In the genomic region with DNA sequence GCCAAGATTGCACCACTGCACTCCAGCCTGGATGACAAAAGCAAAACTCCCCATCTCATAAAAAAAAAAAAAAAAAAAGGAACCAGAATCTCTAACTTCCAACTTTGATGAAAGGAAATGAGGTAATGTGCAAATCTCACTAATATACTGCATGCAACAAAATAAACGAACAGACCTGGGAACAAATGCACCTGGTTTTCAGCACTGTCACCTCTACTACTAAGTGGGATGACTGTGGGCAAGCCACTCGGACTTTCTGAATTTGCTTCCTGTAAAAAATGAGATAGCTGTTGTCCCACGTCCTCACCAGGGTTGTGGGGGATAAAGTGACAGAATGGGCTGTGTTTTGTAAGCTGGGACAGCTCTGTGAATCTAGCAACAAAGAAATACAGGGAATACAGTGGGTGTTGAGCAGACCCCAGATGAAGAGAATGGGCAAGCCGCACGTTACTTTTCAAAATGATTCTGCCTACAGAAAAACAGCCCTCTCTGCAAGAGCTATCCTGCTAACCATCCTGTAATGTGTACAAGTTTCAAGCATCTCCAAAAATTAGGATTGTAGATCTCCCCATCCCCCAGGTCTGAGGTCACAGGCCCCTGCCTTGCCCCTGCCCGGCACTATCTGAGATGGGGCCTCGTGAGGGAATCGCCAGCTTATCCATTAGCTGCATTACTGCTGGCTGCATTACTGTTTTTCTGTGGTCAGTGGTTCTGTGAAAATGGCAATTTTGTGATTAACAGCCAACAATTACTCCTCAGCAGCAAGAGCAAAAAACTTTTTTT, we compare ENCODE assay signal across 19 cellular contexts.
A peak's percentile ranks its signal among the peaks of the same experiment; 100 is the strongest.
DNase-seq lines count a peak whose midpoint lies in the region; ATAC-seq and TF ChIP-seq lines count a peak whose summit lies in the region.
"Had no signal": no experiment of that assay in that cellular context is flagged by ENCODE, and none has a peak within 500 bp of the region (broad histone marks: within the 10 kb centered on the region; RNA-seq: fewer than 3 reads in every experiment).

No MANE protein-coding gene starts in this region.

- H3K4me3 ChIP-seq in NB4 (ENCODE audit: low read depth, low read length): no peak overlapping the region
- H3K4me3 ChIP-seq: adrenal gland, esophagus squamous epithelium, right lobe of liver had no signal

- peak overlapping the region; percentile 24 for H3K4me3 Mint-ChIP-seq in activated naive CD8-positive, alpha-beta T cell treated with anti-CD3 and anti-CD28 coated beads for 36 hours
- no peak overlapping the region for H3K4me3 Mint-ChIP-seq in natural killer cell
- H3K4me3 Mint-ChIP-seq: neural crest cell; stimulated activated naive B cell treated with anti-CD40 and anti-IgM and Interleukin-4, amounts not matched to agents 10 μg/mL and 1 μg/mL and 100 μg/mL, for 72 hours had no signal

- intact Hi-C loops in natural killer cell (cut with micrococcal nuclease): no loop called here

- peaks cover 75% of the 10 kb centered on the region for H3K4me1 Mint-ChIP-seq in activated naive CD8-positive, alpha-beta T cell treated with anti-CD3 and anti-CD28 coated beads for 36 hours
- H3K4me1 Mint-ChIP-seq in natural killer cell: peaks cover 65 to 67% of the 10 kb centered on the region in 2 donors

- peak overlapping the region; percentile 97 for H3K27ac Mint-ChIP-seq in activated naive CD8-positive, alpha-beta T cell treated with anti-CD3 and anti-CD28 coated beads for 36 hours
- H3K27ac Mint-ChIP-seq in natural killer cell: peak overlapping the region; percentile 72
- H3K27ac Mint-ChIP-seq: stimulated activated naive B cell treated with anti-CD40 and anti-IgM and Interleukin-4, amounts not matched to agents 10 μg/mL and 1 μg/mL and 100 μg/mL, for 72 hours had no signal

- no peaks in the 10 kb centered on the region for H3K27me3 Mint-ChIP-seq in activated naive CD8-positive, alpha-beta T cell treated with anti-CD3 and anti-CD28 coated beads for 36 hours
- no peaks in the 10 kb centered on the region for H3K27me3 Mint-ChIP-seq in natural killer cell (ENCODE audit: low read depth in 2 of 2)
- H3K27me3 Mint-ChIP-seq: stimulated activated naive B cell treated with anti-CD40 and anti-IgM and Interleukin-4, amounts not matched to agents 10 μg/mL and 1 μg/mL and 100 μg/mL, for 72 hours had no signal

- TF ChIP-seq POLR2A in NB4 (IDR thresholded peaks at IDR 0.05; ENCODE audit: extremely low read depth, insufficient read length): no peak

- H3K36me3 Mint-ChIP-seq in activated naive CD8-positive, alpha-beta T cell treated with anti-CD3 and anti-CD28 coated beads for 36 hours: peaks cover 23% of the 10 kb centered on the region
- H3K36me3 Mint-ChIP-seq in natural killer cell: peaks cover 8% of the 10 kb centered on the region

- ATAC-seq in natural killer cell: no peak
- ATAC-seq in GM18858 (IDR thresholded peaks at IDR 0.05; ENCODE audit: unreplicated experiment): no peak
- ATAC-seq: left ventricle myocardium superior; right lobe of liver; stimulated activated naive B cell treated with anti-CD40 and anti-IgM and Interleukin-4, amounts not matched to agents 10 μg/mL and 1 μg/mL and 100 μg/mL, for 72 hours had no signal

- H3K9me3 Mint-ChIP-seq in activated naive CD8-positive, alpha-beta T cell treated with anti-CD3 and anti-CD28 coated beads for 36 hours: no peaks in the 10 kb centered on the region
- H3K9me3 Mint-ChIP-seq in natural killer cell: no peaks in the 10 kb centered on the region
- H3K9me3 Mint-ChIP-seq: neural crest cell; stimulated activated naive B cell treated with anti-CD40 and anti-IgM and Interleukin-4, amounts not matched to agents 10 μg/mL and 1 μg/mL and 100 μg/mL, for 72 hours had no signal

- TF ChIP-seq CTCF in NB4 (IDR thresholded peaks at IDR 0.05; ENCODE audit: low read depth, low read length) (no peak), natural killer cell (IDR thresholded peaks at IDR 0.05) (no peak)

- DNase-seq in NOMO-1 treated with DMSO at 0.1 percent for 48 hours (lab: John Stamatoyannopoulos, UW; ENCODE audit: unreplicated experiment) (peak; percentile 30), NOMO-1 treated with dmso at 0.1 percent for 144 hours (lab: John Stamatoyannopoulos, UW; ENCODE audit: unreplicated experiment) (no peak), NB4 (ENCODE audit: low read depth) (peak; percentile 33), natural killer cell (no peak), iPS-NIHi7 (ENCODE audit: extremely low spot score) (no peak)
- DNase-seq in activated naive CD8-positive, alpha-beta T cell treated with anti-CD3 and anti-CD28 coated beads for 36 hours: no peak
- no peak for DNase-seq in stimulated activated CD4-positive, alpha-beta T cell treated with anti-CD3 and anti-CD28 coated beads, Interleukin-15, amount 100 ng/mL, for 24 hours
- DNase-seq: 8988T; adrenal gland; COR-L47; esophagus squamous epithelium; Karpas-422; left ventricle myocardium superior; NCI-H1930; NCI-H524 treated with DMSO at 0.1 percent for 48 hours; right lobe of liver; stimulated activated naive B cell treated with anti-CD40 and anti-IgM and Interleukin-4, amounts not matched to agents 10 μg/mL and 1 μg/mL and 100 μg/mL, for 72 hours had no signal

Comparison
In these comparisons a context has a peak if more than half of its experiments do, and no peak if none do; other contexts are left out.
1. DNase-seq: peak in NOMO-1 treated with DMSO at 0.1 percent for 48 hours (single experiment) and NB4 (single experiment); none in NOMO-1 treated with dmso at 0.1 percent for 144 hours (single experiment), activated naive CD8-positive, alpha-beta T cell treated with anti-CD3 and anti-CD28 coated beads for 36 hours (single experiment), natural killer cell (single experiment), iPS-NIHi7 (single experiment) and stimulated activated CD4-positive, alpha-beta T cell treated with anti-CD3 and anti-CD28 coated beads, Interleukin-15, amount 100 ng/mL, for 24 hours (single experiment).